ENCODE assay signal across 8 cellular contexts in genomic region chr2:199851499-199851816, GRCh38. TPM values are rescaled to one million over a fixed set of nuclear protein-coding genes. Genes with fewer than 3 reads are reported as not detected.
A peak's percentile ranks its signal among the peaks of the same experiment; 100 is the strongest.
DNase-seq lines count a peak whose midpoint lies in the region; ATAC-seq and TF ChIP-seq lines count a peak whose summit lies in the region.

No MANE protein-coding gene starts in this region.

- peaks cover 3% of the 10 kb centered on the region for H3K27me3 Mint-ChIP-seq in activated CD4-positive, alpha-beta T cell treated with anti-CD3 and anti-CD28 coated beads for 36 hours
- H3K27me3 Mint-ChIP-seq in activated naive CD8-positive, alpha-beta T cell treated with anti-CD3 and anti-CD28 coated beads, Interleukin-2, amount 10 ng/mL, durations not matched to agents 7 days and 5 days = peaks cover 30% of the 10 kb centered on the region
- peaks cover 4 to 6% (median 5%) of the 10 kb centered on the region in 3 donors for H3K27me3 Mint-ChIP-seq in immature natural killer cell (ENCODE audit: low read depth in 3 of 3)

- no peaks in the 10 kb centered on the region for H3K36me3 Mint-ChIP-seq in activated CD4-positive, alpha-beta T cell treated with anti-CD3 and anti-CD28 coated beads for 36 hours (ENCODE audit: low read depth)
- H3K36me3 Mint-ChIP-seq in activated naive CD8-positive, alpha-beta T cell treated with anti-CD3 and anti-CD28 coated beads, Interleukin-2, amount 10 ng/mL, durations not matched to agents 7 days and 5 days = no peaks in the 10 kb centered on the region
- no peaks in the 10 kb centered on the region for H3K36me3 Mint-ChIP-seq in immature natural killer cell

- DNase-seq in activated CD4-positive, alpha-beta T cell treated with anti-CD3 and anti-CD28 coated beads for 36 hours = no peak
- DNase-seq in activated CD4-positive, alpha-beta T cell treated with anti-CD3 and anti-CD28 coated beads for 4 hours = no peak
- no peak for DNase-seq in activated naive CD8-positive, alpha-beta T cell treated with anti-CD3 and anti-CD28 coated beads, Interleukin-2, amount 10 ng/mL, durations not matched to agents 7 days and 5 days
- DNase-seq in immature natural killer cell (no peak), suprapubic skin (ENCODE audit: low spot score in 2 of 2) (no peak), ecto neural progenitor cell (ENCODE audit: low spot score) (no peak), OCI-M1 (lab: John Stamatoyannopoulos, UW) (no peak), NCI-H69 (lab: John Stamatoyannopoulos, UW) (no peak)

- TF ChIP-seq CTCF in suprapubic skin (IDR thresholded peaks at IDR 0.05) = no peak

- H3K9me3 ChIP-seq in suprapubic skin = no peaks in the 10 kb centered on the region

- H3K4me3 Mint-ChIP-seq in activated CD4-positive, alpha-beta T cell treated with anti-CD3 and anti-CD28 coated beads for 36 hours = peak overlapping the region; percentile 87
- H3K4me3 Mint-ChIP-seq in activated naive CD8-positive, alpha-beta T cell treated with anti-CD3 and anti-CD28 coated beads, Interleukin-2, amount 10 ng/mL, durations not matched to agents 7 days and 5 days = peak overlapping the region; percentile 91
- H3K4me3 Mint-ChIP-seq in immature natural killer cell = peak overlapping the region; percentile 90 to 99 (median 97)

- WGBS in suprapubic skin = 29% methylated on average over 8 of the region's 8 CpGs

- H3K4me1 ChIP-seq in suprapubic skin = peaks cover 11% of the 10 kb centered on the region

- H3K4me3 ChIP-seq in suprapubic skin = peak overlapping the region; percentile 49

- no peaks in the 10 kb centered on the region for H3K36me3 ChIP-seq in suprapubic skin

- no peak for ATAC-seq in activated CD4-positive, alpha-beta T cell treated with anti-CD3 and anti-CD28 coated beads for 36 hours
- no peak for ATAC-seq in activated naive CD8-positive, alpha-beta T cell treated with anti-CD3 and anti-CD28 coated beads, Interleukin-2, amount 10 ng/mL, durations not matched to agents 7 days and 5 days (ENCODE audit: low read depth)

- no peaks in the 10 kb centered on the region for H3K27me3 ChIP-seq in suprapubic skin

- TF ChIP-seq POLR2A in suprapubic skin (IDR thresholded peaks at IDR 0.05) = no peak

- CTCF ChIA-PET in activated CD4-positive, alpha-beta T cell treated with anti-CD3 and anti-CD28 coated beads for 36 hours (lab: Charles Lee) = no interaction called here

- POLR2A ChIA-PET in activated CD4-positive, alpha-beta T cell treated with anti-CD3 and anti-CD28 coated beads for 36 hours (lab: Charles Lee) = no interaction called here
- POLR2A ChIA-PET in activated naive CD8-positive, alpha-beta T cell treated with anti-CD3 and anti-CD28 coated beads, Interleukin-2, amount 10 ng/mL, durations not matched to agents 7 days and 5 days (lab: Charles Lee) = no interaction called here

- H3K27ac ChIP-seq in suprapubic skin = peak overlapping the region; percentile 55

- no peaks in the 10 kb centered on the region for H3K9me3 Mint-ChIP-seq in activated CD4-positive, alpha-beta T cell treated with anti-CD3 and anti-CD28 coated beads for 36 hours (ENCODE audit: low read depth)
- H3K9me3 Mint-ChIP-seq in activated naive CD8-positive, alpha-beta T cell treated with anti-CD3 and anti-CD28 coated beads, Interleukin-2, amount 10 ng/mL, durations not matched to agents 7 days and 5 days = no peaks in the 10 kb centered on the region
- no peaks in the 10 kb centered on the region for H3K9me3 Mint-ChIP-seq in immature natural killer cell

- peaks cover 4% of the 10 kb centered on the region for H3K4me1 Mint-ChIP-seq in activated CD4-positive, alpha-beta T cell treated with anti-CD3 and anti-CD28 coated beads for 36 hours
- peaks cover 7% of the 10 kb centered on the region for H3K4me1 Mint-ChIP-seq in activated naive CD8-positive, alpha-beta T cell treated with anti-CD3 and anti-CD28 coated beads, Interleukin-2, amount 10 ng/mL, durations not matched to agents 7 days and 5 days
- H3K4me1 Mint-ChIP-seq in immature natural killer cell = peaks cover 8% of the 10 kb centered on the region in 2 donors

- peak overlapping the region; percentile 93 for H3K27ac Mint-ChIP-seq in activated CD4-positive, alpha-beta T cell treated with anti-CD3 and anti-CD28 coated beads for 36 hours
- peak overlapping the region; percentile 85 for H3K27ac Mint-ChIP-seq in activated naive CD8-positive, alpha-beta T cell treated with anti-CD3 and anti-CD28 coated beads, Interleukin-2, amount 10 ng/mL, durations not matched to agents 7 days and 5 days
- peak overlapping the region in 3 of 6 donors; percentile 62 to 74 (median 73) for H3K27ac Mint-ChIP-seq in immature natural killer cell

- intact Hi-C loops in activated CD4-positive, alpha-beta T cell treated with anti-CD3 and anti-CD28 coated beads for 36 hours (cut with DNase I, micrococcal nuclease) = loop anchor here (1.0 to 5.0 kb wide), 4 partner anchors 59 to 389 kb away; partner anchors contain the start of genes C2orf69 (in 2 of the 2), MAIP1 (in 1 of the 2) and TYW5 (in 1 of the 2)

- TF ChIP-seq EP300 in suprapubic skin (IDR thresholded peaks at IDR 0.05) = no peak

RNA-seq across cellular contexts. Expression of gene FTCDNL1, which starts 0.5 kb away (rescaled TPM):
- total RNA-seq in activated CD4-positive, alpha-beta T cell treated with anti-CD3 and anti-CD28 coated beads for 36 hours = 1 to 10 TPM; 3.8 to 4.3 TPM
- total RNA-seq in activated naive CD8-positive, alpha-beta T cell treated with anti-CD3 and anti-CD28 coated beads, Interleukin-2, amount 10 ng/mL, durations not matched to agents 7 days and 5 days = 1 to 10 TPM; 1.7 to 2.0 TPM
- 1 to 10 TPM in 2 of 3 donors, not detected in 1; 1.1 to 2.8 TPM for polyA plus RNA-seq in immature natural killer cell
- total RNA-seq in suprapubic skin = 1 to 10 TPM; 2.8 to 7.3 (median 5.5) TPM

RNA-seq across cellular contexts. Expression of gene C2orf69, which starts 59.6 kb away (rescaled TPM):
- total RNA-seq in activated CD4-positive, alpha-beta T cell treated with anti-CD3 and anti-CD28 coated beads for 36 hours = 10 to 100 TPM; 12.4 to 15.3 TPM
- total RNA-seq in activated naive CD8-positive, alpha-beta T cell treated with anti-CD3 and anti-CD28 coated beads, Interleukin-2, amount 10 ng/mL, durations not matched to agents 7 days and 5 days = 10 to 100 TPM; 15.7 to 15.8 TPM
- polyA plus RNA-seq in immature natural killer cell = 1 to 10 TPM; 3.8 to 7.6 (median 4.8) TPM
- total RNA-seq in suprapubic skin = 10 to 100 TPM; 10.9 to 15.5 (median 11.7) TPM
